16 cellular contexts compared by ENCODE assay signal in genomic region chr3:117752984-117753717, GRCh38.
DNase-seq lines count a peak whose midpoint lies in the region; TF ChIP-seq lines count a peak whose summit lies in the region.
"Had no signal": no experiment of that assay in that cellular context is flagged by ENCODE, and none has a peak within 500 bp of the region (broad histone marks: within the 10 kb centered on the region; RNA-seq: fewer than 3 reads in every experiment).

No MANE protein-coding gene starts in this region.

- no peak overlapping the region for H3K27ac Mint-ChIP-seq in osteocyte (ENCODE audit: unreplicated experiment)
- H3K27ac Mint-ChIP-seq: activated naive CD4-positive, alpha-beta T cell treated with anti-CD3 and anti-CD28 coated beads, Interleukin-2, amount 50 U/mL, for 24 hours; CD8-positive, alpha-beta memory T cell; IgD-negative memory B cell; natural killer cell had no signal

- H3K9me3 Mint-ChIP-seq in osteocyte (ENCODE audit: unreplicated experiment): no peaks in the 10 kb centered on the region
- H3K9me3 Mint-ChIP-seq: activated naive CD4-positive, alpha-beta T cell treated with anti-CD3 and anti-CD28 coated beads, Interleukin-2, amount 50 U/mL, for 24 hours had no signal

- TF ChIP-seq CTCF in osteocyte (IDR thresholded peaks at IDR 0.05): no peak

- peaks cover 17% of the 10 kb centered on the region for H3K4me1 Mint-ChIP-seq in osteocyte (ENCODE audit: unreplicated experiment)
- H3K4me1 Mint-ChIP-seq: activated naive CD4-positive, alpha-beta T cell treated with anti-CD3 and anti-CD28 coated beads, Interleukin-2, amount 50 U/mL, for 24 hours; CD8-positive, alpha-beta memory T cell; IgD-negative memory B cell; natural killer cell had no signal

- no peak overlapping the region for H3K4me3 Mint-ChIP-seq in osteocyte (ENCODE audit: unreplicated experiment)
- H3K4me3 Mint-ChIP-seq: activated naive CD4-positive, alpha-beta T cell treated with anti-CD3 and anti-CD28 coated beads, Interleukin-2, amount 50 U/mL, for 24 hours; CD8-positive, alpha-beta memory T cell; IgD-negative memory B cell; natural killer cell had no signal

- H3K36me3 Mint-ChIP-seq in osteocyte (ENCODE audit: unreplicated experiment): no peaks in the 10 kb centered on the region
- H3K36me3 Mint-ChIP-seq: activated naive CD4-positive, alpha-beta T cell treated with anti-CD3 and anti-CD28 coated beads, Interleukin-2, amount 50 U/mL, for 24 hours; CD8-positive, alpha-beta memory T cell; natural killer cell had no signal

- no peaks in the 10 kb centered on the region for H3K27me3 Mint-ChIP-seq in osteocyte (ENCODE audit: unreplicated experiment)
- H3K27me3 Mint-ChIP-seq: activated naive CD4-positive, alpha-beta T cell treated with anti-CD3 and anti-CD28 coated beads, Interleukin-2, amount 50 U/mL, for 24 hours; CD8-positive, alpha-beta memory T cell; IgD-negative memory B cell had no signal

- DNase-seq in DMS53 treated with DMSO at 0.1 percent for 48 hours (lab: John Stamatoyannopoulos, UW; ENCODE audit: unreplicated experiment) (peak; percentile 26), HT1080 (ENCODE audit: low read depth) (peak; percentile 61), amniotic stem cell (lab: John Stamatoyannopoulos, UW) (peak; percentile 48), iris pigment epithelial cell (ENCODE audit: low read depth) (peak; percentile 41), HuH-7 (ENCODE audit: low spot score) (no peak), hippocampal formation (lab: John Stamatoyannopoulos, UW) (no peak), osteocyte (ENCODE audit: extremely low spot score, unreplicated experiment) (no peak)
- DNase-seq in stimulated activated CD4-positive, alpha-beta T cell treated with anti-CD3 and anti-CD28 coated beads, Interleukin-2, amount 100 ng/mL, for 24 hours: no peak
- DNase-seq: CD8-positive, alpha-beta memory T cell; central memory CD4-positive, alpha-beta T cell; left ventricle myocardium superior; natural killer cell; NCI-H1105; thyroid gland had no signal

Comparison
In these comparisons a context has a peak if more than half of its experiments do, and no peak if none do; other contexts are left out.
1. DNase-seq: peak in DMS53 treated with DMSO at 0.1 percent for 48 hours (single experiment), HT1080 (single experiment), amniotic stem cell (single experiment) and iris pigment epithelial cell (single experiment); none in stimulated activated CD4-positive, alpha-beta T cell treated with anti-CD3 and anti-CD28 coated beads, Interleukin-2, amount 100 ng/mL, for 24 hours (0 of 2), HuH-7 (single experiment), hippocampal formation (0 of 2) and osteocyte (single experiment).